ENCODE assay signal across 18 cellular contexts in genomic region chr20:48906221-48906877, GRCh38.
"Had no signal": no experiment of that assay in that cellular context is flagged by ENCODE, and none has a peak within 500 bp of the region (broad histone marks: within the 10 kb centered on the region; RNA-seq: fewer than 3 reads in every experiment).

No MANE protein-coding gene starts in this region.

- H3K27ac ChIP-seq: thoracic aorta, vagina, WERI-Rb-1 had no signal

- H3K4me3 ChIP-seq: mucosa of descending colon, thoracic aorta, vagina had no signal

- H3K36me3 ChIP-seq: thoracic aorta, vagina, WERI-Rb-1 had no signal

- H3K9me3 ChIP-seq: mucosa of descending colon, thoracic aorta, vagina had no signal

- H3K27me3 ChIP-seq: vagina had no signal

- H3K4me1 ChIP-seq: vagina had no signal

- DNase-seq: activated CD4-positive, alpha-beta T cell treated with anti-CD3 and anti-CD28 coated beads for 1 hour; activated CD4-positive, alpha-beta T cell treated with anti-CD3 and anti-CD28 coated beads, Interleukin-2, amount 50 U/mL, for 1 hour; activated T-cell treated with anti-CD3 and anti-CD28 coated beads, Interleukin-2, amount 50 U/mL, for 1 hour; aorta; effector CD8-positive, alpha-beta T cell; erythroblast; foreskin fibroblast; left colon; mesenchymal stem cell; mucosa of descending colon; nephron progenitor cell; nucleus accumbens; stimulated activated CD4-positive, alpha-beta T cell treated with anti-CD3 and anti-CD28 coated beads, Interleukin-2, amount 100 ng/mL, for 48 hours; stimulated activated CD8-positive, alpha-beta memory T cell treated with anti-CD3 and anti-CD28 coated beads, Interleukin-4, amount 100 ng/mL, for 48 hours; stimulated activated naive CD4-positive, alpha-beta T cell treated with Interleukin-2 at 50 U/mL for 16 hours; WERI-Rb-1 had no signal
